In genomic region chr12:131269551-131269950, GRCh38 we compare ENCODE assay signal across 21 cellular contexts.
A peak's percentile ranks its signal among the peaks of the same experiment; 100 is the strongest.
DNase-seq lines count a peak whose midpoint lies in the region; ATAC-seq, FAIRE-seq and TF ChIP-seq lines count a peak whose summit lies in the region.
"Had no signal": no experiment of that assay in that cellular context is flagged by ENCODE, and none has a peak within 500 bp of the region (broad histone marks: within the 10 kb centered on the region; RNA-seq: fewer than 3 reads in every experiment).

No MANE protein-coding gene starts in this region.

- H3K79me2 ChIP-seq in neural progenitor cell (ENCODE audit: low read depth): no peaks in the 10 kb centered on the region

- H4K20me1 ChIP-seq in neural progenitor cell (ENCODE audit: low read depth): no peaks in the 10 kb centered on the region

- H3K4me3 ChIP-seq in heart right ventricle (no peak overlapping the region), kidney (ENCODE audit: low read length in 2 of 2) (no peak overlapping the region), neural progenitor cell (no peak overlapping the region)
- H3K4me3 ChIP-seq: A549, HAP-1 had no signal

- TF ChIP-seq CTCF in heart right ventricle (IDR thresholded peaks at IDR 0.05) (no peak), kidney (IDR thresholded peaks at IDR 0.05; ENCODE audit: borderline replicate concordance, extremely low read depth, insufficient read depth) (no peak), neural progenitor cell (IDR thresholded peaks at IDR 0.05) (no peak)

- no peaks in the 10 kb centered on the region for H3F3A ChIP-seq in neural progenitor cell (ENCODE audit: low read depth)

- no peak overlapping the region for H3K27ac ChIP-seq in heart right ventricle
- H3K27ac ChIP-seq in kidney (ENCODE audit: low read depth in 2 of 2, low read length in 2 of 2): no peak overlapping the region
- H3K27ac ChIP-seq in neural progenitor cell: no peak overlapping the region

- H3K36me3 ChIP-seq in heart right ventricle (no peaks in the 10 kb centered on the region), kidney (ENCODE audit: control insufficient read depth in 1 of 2, insufficient read depth in 2 of 2, low read length in 2 of 2) (no peaks in the 10 kb centered on the region), neural progenitor cell (no peaks in the 10 kb centered on the region)
- H3K36me3 ChIP-seq: HAP-1 had no signal

- no peaks in the 10 kb centered on the region for H3K9me3 ChIP-seq in heart right ventricle
- H3K9me3 ChIP-seq in kidney (ENCODE audit: control insufficient read depth in 1 of 2, low read length in 2 of 2): no peaks in the 10 kb centered on the region
- no peaks in the 10 kb centered on the region for H3K9me3 ChIP-seq in neural progenitor cell (ENCODE audit: low read depth)
- H3K9me3 ChIP-seq: A549, HAP-1 had no signal

- peaks cover 4% of the 10 kb centered on the region for H3K27me3 Mint-ChIP-seq in neural progenitor cell (ENCODE audit: insufficient read depth, low read depth)
- H3K27me3 Mint-ChIP-seq: CD4-positive, alpha-beta memory T cell had no signal

- H3K4me1 Mint-ChIP-seq in neural progenitor cell: peaks cover 14% of the 10 kb centered on the region
- H3K4me1 Mint-ChIP-seq: CD4-positive, alpha-beta memory T cell had no signal

- no peak overlapping the region for H3K4me2 ChIP-seq in neural progenitor cell
- H3K4me2 ChIP-seq: A549 had no signal

- H3K9me3 Mint-ChIP-seq in neural progenitor cell: peaks cover 3% of the 10 kb centered on the region
- H3K9me3 Mint-ChIP-seq: CD4-positive, alpha-beta memory T cell had no signal

- H3K27me3 ChIP-seq in heart right ventricle: no peaks in the 10 kb centered on the region
- H3K27me3 ChIP-seq in neural progenitor cell: no peaks in the 10 kb centered on the region

- no peak for ATAC-seq in left ventricle myocardium superior
- ATAC-seq in heart right ventricle: no peak
- no peak for ATAC-seq in HG03097 (IDR thresholded peaks at IDR 0.05; ENCODE audit: low FRiP score, unreplicated experiment)
- ATAC-seq: A549 had no signal

- H3K4me1 ChIP-seq in heart right ventricle (peaks cover 0 to 4% (median 0%) of the 10 kb centered on the region in 9 donors), kidney (ENCODE audit: control insufficient read depth in 1 of 2, insufficient read depth in 1 of 2, low read depth in 1 of 2, low read length in 2 of 2) (peaks cover 0 to 2% of the 10 kb centered on the region in 2 donors), neural progenitor cell (no peaks in the 10 kb centered on the region)
- H3K4me1 ChIP-seq: HAP-1 had no signal

- H3K27ac Mint-ChIP-seq in neural progenitor cell: peak overlapping the region; percentile 81
- H3K27ac Mint-ChIP-seq: CD4-positive, alpha-beta memory T cell had no signal

- DNase-seq in left ventricle myocardium superior (peak; percentile 0), heart right ventricle (no peak), kidney (peak; percentile 29), neural progenitor cell (ENCODE audit: low spot score) (no peak), iPS-NIHi11 (ENCODE audit: low spot score) (no peak)
- DNase-seq in activated T-cell treated with anti-CD3 and anti-CD28 coated beads, Interleukin-2, amount 50 U/mL, for 48 hours: no peak
- DNase-seq: 8988T; ACHN; AML-193; C1 segment of cervical spinal cord; Calu3; CD4-positive, alpha-beta memory T cell; COR-L47; DND-41; GOT3 had no signal

- H3K4me3 Mint-ChIP-seq in neural progenitor cell: peak overlapping the region; percentile 39
- H3K4me3 Mint-ChIP-seq: CD4-positive, alpha-beta memory T cell had no signal

- 89 to 93% methylated on average over 4 of the region's 4 CpGs for WGBS in heart right ventricle, 2 donors

- no peak overlapping the region for H3K9ac ChIP-seq in kidney (ENCODE audit: low read length in 2 of 2)
- no peak overlapping the region for H3K9ac ChIP-seq in neural progenitor cell

- FAIRE-seq in kidney (lab: Jason Lieb, UNC): no peak
- FAIRE-seq: G401.6, GM12892, H54 had no signal

- no peak overlapping the region for H2AFZ ChIP-seq in neural progenitor cell (replicated peaks)

- no peaks in the 10 kb centered on the region for H3K36me3 Mint-ChIP-seq in neural progenitor cell
- H3K36me3 Mint-ChIP-seq: CD4-positive, alpha-beta memory T cell had no signal

- intact Hi-C loops in left ventricle myocardium superior (cut with micrococcal nuclease) (no loop called here), heart right ventricle (cut with DNase I) (loop anchor here in 1 of 10 donors (5.0 kb wide), 1 partner anchor 133 kb away; no protein-coding TSS in a partner anchor), kidney (cut with DNase I) (no loop called here)

Comparison
In these comparisons a context has a peak if more than half of its experiments do, and no peak if none do; other contexts are left out.
1. DNase-seq: peak in left ventricle myocardium superior (single experiment) and kidney (single experiment); none in heart right ventricle (0 of 2), neural progenitor cell (single experiment), activated T-cell treated with anti-CD3 and anti-CD28 coated beads, Interleukin-2, amount 50 U/mL, for 48 hours (0 of 2) and iPS-NIHi11 (single experiment).